8 cellular contexts compared by ENCODE assay signal in genomic region chr1:22428672-22429071, GRCh38. TPM values are rescaled to one million over a fixed set of nuclear protein-coding genes. Genes with fewer than 3 reads are reported as not detected.
DNase-seq lines count a peak whose midpoint lies in the region; ATAC-seq and TF ChIP-seq lines count a peak whose summit lies in the region.

No MANE protein-coding gene starts in this region.

- no peaks in the 10 kb centered on the region for H3K9me3 Mint-ChIP-seq in CD4-positive, alpha-beta T cell
- H3K9me3 Mint-ChIP-seq in H9 (peaks cover 0 to 3% of the 10 kb centered on the region in 2 experiments; a peak in 2 of 5 replicates), mesothelial cell of epicardium (no peaks in the 10 kb centered on the region)

- H4K91ac ChIP-seq in H9 (ENCODE audit: insufficient read length, low read depth, low read length): no peak overlapping the region

- H4K20me1 ChIP-seq in H9 (ENCODE audit: control insufficient read depth, insufficient read depth, insufficient read length): no peaks in the 10 kb centered on the region

- no peak overlapping the region for H4K5ac ChIP-seq in H9 (ENCODE audit: insufficient read length, low read depth, low read length)

- TF ChIP-seq CTCF in CD4-positive, alpha-beta T cell (IDR thresholded peaks at IDR 0.05): no peak
- TF ChIP-seq CTCF in H9 (conservative IDR thresholded peaks at IDR 0.05): no peak
- TF ChIP-seq CTCF in mesothelial cell of epicardium (IDR thresholded peaks at IDR 0.05; ENCODE audit: unreplicated experiment): no peak

- DNase-seq in CD4-positive, alpha-beta T cell: peak in 1 of 10 experiments; percentile 22
- DNase-seq in H9 (no peak), SJCRH30 (peak; percentile 57 to 80), dermis microvascular lymphatic vessel endothelial cell (ENCODE audit: low read depth in 2 of 2) (peak; percentile 54 to 63), mesothelial cell of epicardium (ENCODE audit: low spot score in 2 of 2, unreplicated experiment in 2 of 2) (no peak)
- DNase-seq in activated CD8-positive, alpha-beta memory T cell treated with anti-CD3 and anti-CD28 coated beads, Interleukin-2, amount 50 U/mL, for 4 hours: no peak

- no peaks in the 10 kb centered on the region for H3K9me3 ChIP-seq in CD4-positive, alpha-beta T cell (ENCODE audit: control insufficient read depth, low read length)
- H3K9me3 ChIP-seq in H9 (ENCODE audit: control insufficient read depth, low read depth, low read length): no peaks in the 10 kb centered on the region
- no peaks in the 10 kb centered on the region for H3K9me3 ChIP-seq in SJCRH30 (replicated peaks)

- no peak overlapping the region for H3K18ac ChIP-seq in H9 (ENCODE audit: insufficient read length, low read depth, low read length)

- no peaks in the 10 kb centered on the region for H3K79me1 ChIP-seq in H9 (ENCODE audit: insufficient read depth, low read depth, low read length, poor library complexity, severe bottlenecking)

- no peaks in the 10 kb centered on the region for H3K23me2 ChIP-seq in H9 (ENCODE audit: insufficient read length, low read depth, low read length, poor library complexity, severe bottlenecking)

- no peak overlapping the region for H4K8ac ChIP-seq in H9 (replicated peaks; ENCODE audit: insufficient read length, low read depth, low read length)

- H3K36me3 ChIP-seq in SJCRH30: no peaks in the 10 kb centered on the region

- H3K4me1 Mint-ChIP-seq in CD4-positive, alpha-beta T cell (ENCODE audit: low read depth): no peaks in the 10 kb centered on the region
- H3K4me1 Mint-ChIP-seq in H9: no peaks in the 10 kb centered on the region
- H3K4me1 Mint-ChIP-seq in mesothelial cell of epicardium: no peaks in the 10 kb centered on the region

- POLR2A ChIA-PET in CD4-positive, alpha-beta T cell (lab: Charles Lee): no interaction called here

- H3T11ph ChIP-seq in H9 (ENCODE audit: low read length): no peak overlapping the region

- H3K56ac ChIP-seq in H9 (ENCODE audit: insufficient read length, low read depth, low read length): no peak overlapping the region

- no peak overlapping the region for H3K23ac ChIP-seq in H9 (ENCODE audit: insufficient read length, low read depth, low read length)

- no peak overlapping the region for H2AK5ac ChIP-seq in H9 (ENCODE audit: insufficient read length, low read length)

- H2BK120ac ChIP-seq in H9 (ENCODE audit: low read depth, low read length, poor library complexity, severe bottlenecking): no peak overlapping the region

- intact Hi-C loops in CD4-positive, alpha-beta T cell (cut with DNase I, micrococcal nuclease): loop anchor here in 1 of 2 experiments (2.0 kb wide), 1 partner anchor 18 kb away; no protein-coding TSS in a partner anchor

- no peaks in the 10 kb centered on the region for H3K36me3 Mint-ChIP-seq in CD4-positive, alpha-beta T cell (ENCODE audit: low read depth)
- H3K36me3 Mint-ChIP-seq in H9 (ENCODE audit: insufficient read depth in 1 of 3, low read depth in 3 of 3) (peaks cover 0 to 4% (median 0%) of the 10 kb centered on the region in 3 experiments; a peak in 1 of 7 replicates), mesothelial cell of epicardium (no peaks in the 10 kb centered on the region)

- no peak overlapping the region for H3K4ac ChIP-seq in H9 (ENCODE audit: low read depth, low read length)

- no peak overlapping the region for H3K27ac ChIP-seq in CD4-positive, alpha-beta T cell (ENCODE audit: low read depth, low read length)
- H3K27ac ChIP-seq in H9 (ENCODE audit: insufficient read length, low read depth, low read length): no peak overlapping the region
- H3K27ac ChIP-seq in SJCRH30: peak overlapping the region; percentile 39

- ATAC-seq in CD4-positive, alpha-beta T cell (ENCODE audit: poor library complexity): peak; percentile 88
- ATAC-seq in HG03457 (IDR thresholded peaks at IDR 0.05; ENCODE audit: unreplicated experiment): no peak
- ATAC-seq in GM19035 (IDR thresholded peaks at IDR 0.05; ENCODE audit: unreplicated experiment): no peak

- CTCF ChIA-PET in CD4-positive, alpha-beta T cell (lab: Charles Lee): no interaction called here

- no peaks in the 10 kb centered on the region for H3K79me2 ChIP-seq in H9 (ENCODE audit: insufficient read depth, low read length)

- no peak overlapping the region for H3K27ac Mint-ChIP-seq in CD4-positive, alpha-beta T cell
- H3K27ac Mint-ChIP-seq in H9 (no peak overlapping the region; a peak in 1 of 7 replicates), mesothelial cell of epicardium (peak overlapping the region; percentile 86)

- peak overlapping the region; percentile 42 for H3K4me2 ChIP-seq in H9 (ENCODE audit: insufficient read depth, insufficient read length, low read length)

- H2BK15ac ChIP-seq in H9 (ENCODE audit: low read depth, low read length): no peak overlapping the region

- peak overlapping the region; percentile 55 for H3K4me3 ChIP-seq in SJCRH30

- H3K27me3 Mint-ChIP-seq in CD4-positive, alpha-beta T cell: peaks cover 9% of the 10 kb centered on the region
- H3K27me3 Mint-ChIP-seq in H9 (ENCODE audit: low read depth) (no peaks in the 10 kb centered on the region), mesothelial cell of epicardium (ENCODE audit: low read depth) (peaks cover 2% of the 10 kb centered on the region)

- H3K4me1 ChIP-seq in H9 (ENCODE audit: insufficient read depth, low read length) (no peaks in the 10 kb centered on the region), SJCRH30 (no peaks in the 10 kb centered on the region)

- no peaks in the 10 kb centered on the region for H3K27me3 ChIP-seq in CD4-positive, alpha-beta T cell (ENCODE audit: control insufficient read depth, insufficient read depth, low read length)
- H3K27me3 ChIP-seq in H9 (ENCODE audit: insufficient read depth, low read length) (no peaks in the 10 kb centered on the region), SJCRH30 (no peaks in the 10 kb centered on the region)

- H2BK20ac ChIP-seq in H9 (ENCODE audit: low read depth, low read length, poor library complexity, severe bottlenecking): no peak overlapping the region

- H3K14ac ChIP-seq in H9 (ENCODE audit: insufficient read depth, low read length): no peak overlapping the region

- H3K4me3 Mint-ChIP-seq in CD4-positive, alpha-beta T cell: peak overlapping the region; percentile 83
- H3K4me3 Mint-ChIP-seq in H9 (peak overlapping the region in 1 of 2 experiments; percentile 83; a peak in 2 of 5 replicates), mesothelial cell of epicardium (peak overlapping the region; percentile 74)

- peak overlapping the region; percentile 100 for H2AFZ ChIP-seq in H9 (ENCODE audit: low read length)

- no peak overlapping the region for H2BK5ac ChIP-seq in H9 (ENCODE audit: insufficient read length, low read length)

- no peak overlapping the region for H2BK12ac ChIP-seq in H9 (ENCODE audit: insufficient read length, low read depth, low read length)

- WGBS in H9 (ENCODE audit: extremely low coverage, insufficient read length, low lambda C conversion rate): no CpG with 5 or more reads among the region's 5 CpGs

- peak overlapping the region; percentile 43 for H3K9ac ChIP-seq in H9 (ENCODE audit: extremely low read depth, insufficient read length, low read length)

RNA-seq across cellular contexts. Expression of gene ZBTB40, which starts 23.0 kb away (rescaled TPM):
- total RNA-seq in CD4-positive, alpha-beta T cell: 10 to 100 TPM; 28.4 to 30.6 TPM
- total RNA-seq in H9 (2021) (14.6 and 16.3 TPM in 2 replicates), dermis microvascular lymphatic vessel endothelial cell (8.1 and 10.1 TPM in 2 replicates), mesothelial cell of epicardium (24.3 to 26.8 TPM (median 24.8 TPM) in 3 replicates)
- 19.0 and 20.6 TPM in 2 replicates for total RNA-seq in SJCRH30 (2014; rRNA removed; shearing (Covaris generic))

Comparison
In these comparisons a context has a peak if more than half of its experiments do, and no peak if none do; other contexts are left out.
1. DNase-seq: peak in SJCRH30 (2 of 2) and dermis microvascular lymphatic vessel endothelial cell (2 of 2); none in H9 (single experiment), mesothelial cell of epicardium (0 of 2) and activated CD8-positive, alpha-beta memory T cell treated with anti-CD3 and anti-CD28 coated beads, Interleukin-2, amount 50 U/mL, for 4 hours (single experiment).